8 cellular contexts compared by ENCODE assay signal in genomic region chrX:78105944-78106650, GRCh38. TPM values are rescaled to one million over a fixed set of nuclear protein-coding genes. Genes with fewer than 3 reads are reported as not detected.
A peak's percentile ranks its signal among the peaks of the same experiment; 100 is the strongest.
DNase-seq lines count a peak whose midpoint lies in the region; ATAC-seq and TF ChIP-seq lines count a peak whose summit lies in the region.

No MANE protein-coding gene starts in this region.

- in situ Hi-C loops in SK-MEL-5 (cut with HindIII; ENCODE audit: low pct_unique_long_range_greater_than_20kb, low sequenced_read_pairs), result no loop called here

- ATAC-seq in GM21360 (IDR thresholded peaks at IDR 0.05; ENCODE audit: unreplicated experiment) (no peak), HG03469 (IDR thresholded peaks at IDR 0.05; ENCODE audit: unreplicated experiment) (no peak)

- no peaks in the 10 kb centered on the region for H3K36me3 ChIP-seq in effector memory CD4-positive, alpha-beta T cell (ENCODE audit: control insufficient read depth, insufficient read depth, low read length)

- H3K4me1 ChIP-seq in effector memory CD4-positive, alpha-beta T cell (ENCODE audit: control insufficient read depth, insufficient read depth, low read length, poor library complexity, severe bottlenecking), result peaks cover 11% of the 10 kb centered on the region

- H3K27me3 ChIP-seq in effector memory CD4-positive, alpha-beta T cell (replicated peaks; ENCODE audit: control insufficient read depth, insufficient read depth, low read length, poor library complexity, severe bottlenecking), result no peaks in the 10 kb centered on the region

- TF ChIP-seq CTCF in GM12865 (IDR thresholded peaks at IDR 0.05; ENCODE audit: insufficient read depth, low read depth, low read length, missing control alignments), result no peak
- no peak for TF ChIP-seq CTCF in retinal pigment epithelial cell (conservative IDR thresholded peaks at IDR 0.05; ENCODE audit: low read depth, low read length)

- DNase-seq in GM12865 (ENCODE audit: low read depth) (peak; percentile 26), SK-MEL-5 (ENCODE audit: low read depth, low spot score) (peak; percentile 38), retinal pigment epithelial cell (ENCODE audit: low read depth) (no peak), SKM-1 treated with dmso at 0.1 percent for 144 hours (lab: John Stamatoyannopoulos, UW; ENCODE audit: unreplicated experiment) (no peak), islet precursor cell (no peak)
- DNase-seq in effector memory CD4-positive, alpha-beta T cell, result peak in 1 of 3 donors; percentile 23

- H3K4me3 ChIP-seq in GM12865 (ENCODE audit: low read depth, low read length), result peak overlapping the region; percentile 97
- peak overlapping the region; percentile 81 for H3K4me3 ChIP-seq in effector memory CD4-positive, alpha-beta T cell (ENCODE audit: insufficient read depth, low read depth, low read length, poor library complexity, severe bottlenecking)
- H3K4me3 ChIP-seq in retinal pigment epithelial cell (ENCODE audit: low read length), result peak overlapping the region; percentile 93

- H3K9me3 ChIP-seq in effector memory CD4-positive, alpha-beta T cell (ENCODE audit: control insufficient read depth, low read length), result no peaks in the 10 kb centered on the region

- peak overlapping the region; percentile 92 for H3K27ac ChIP-seq in effector memory CD4-positive, alpha-beta T cell (ENCODE audit: insufficient read depth, low read length, poor library complexity, severe bottlenecking)

RNA-seq across cellular contexts. Expression of gene PGK1, which starts 2.0 kb away (rescaled TPM):
- total RNA-seq in SK-MEL-5 (2014; rRNA removed; shearing (Covaris generic)), result 1,208 and 1,214 TPM in 2 replicates
- polyA plus RNA-seq in SK-MEL-5 (2015; cell fraction: cytosol; rRNA removed), result 825 and 1,020 TPM in 2 replicates
- 353 and 413 TPM in 2 replicates for polyA plus RNA-seq in SK-MEL-5 (2015; cell fraction: nucleus; rRNA removed)

RNA-seq across cellular contexts. Expression of gene TAF9B, which starts 33.4 kb away (rescaled TPM):
- 15.9 and 19.3 TPM in 2 replicates for total RNA-seq in SK-MEL-5 (2014; rRNA removed; shearing (Covaris generic))
- polyA plus RNA-seq in SK-MEL-5 (2015; cell fraction: cytosol; rRNA removed), result 18.2 and 20.2 TPM in 2 replicates
- polyA plus RNA-seq in SK-MEL-5 (2015; cell fraction: nucleus; rRNA removed), result 5.0 and 6.0 TPM in 2 replicates

Comparison
In these comparisons a context has a peak if more than half of its experiments do, and no peak if none do; other contexts are left out.
1. DNase-seq: peak in GM12865 (single experiment) and SK-MEL-5 (single experiment); none in retinal pigment epithelial cell (single experiment), SKM-1 treated with dmso at 0.1 percent for 144 hours (single experiment) and islet precursor cell (single experiment).
2. Peak in every context shown above with its lines, with median percentiles within 50 percentile points of each other: H3K4me3 ChIP-seq.